In genomic region chr3:45210308-45211038, GRCh38 we compare ENCODE assay signal across 1 cellular context.
TF ChIP-seq lines count a peak whose summit lies in the region.

No MANE protein-coding gene starts in this region.

TF ChIP-seq in K562, 482 proteins besides CTCF, POLR2A, EP300 and RAD21 (continued from another document and continues in another):
- TF ChIP-seq REST (CRISPR knock-in tag; IDR thresholded peaks at IDR 0.05; ENCODE audit: low read depth) = no peak
- no peak for TF ChIP-seq ZKSCAN8 (CRISPR knock-in tag; IDR thresholded peaks at IDR 0.05)
- TF ChIP-seq CGGBP1 (CRISPR knock-in tag; IDR thresholded peaks at IDR 0.05) = no peak
- no peak for TF ChIP-seq ZNF444 (CRISPR knock-in tag; IDR thresholded peaks at IDR 0.05)
- TF ChIP-seq SMAD4 (CRISPR knock-in tag; conservative IDR thresholded peaks at IDR 0.05) = peak; percentile 43; the same call in 1 of the 2 replicates
- TF ChIP-seq GATAD2A (IDR thresholded peaks at IDR 0.05) = peak; percentile 94
- TF ChIP-seq ATF2 (CRISPR knock-in tag; IDR thresholded peaks at IDR 0.05) = no peak
- peak; percentile 74; the same call in 1 of the 2 replicates for TF ChIP-seq BRD4 (IDR thresholded peaks at IDR 0.05)
- TF ChIP-seq FUS (optimal IDR thresholded peaks at IDR 0.05; ENCODE audit: low read depth, low read length) = no peak
- TF ChIP-seq HMGN3 (IDR thresholded peaks at IDR 0.05; ENCODE audit: borderline replicate concordance, extremely low read depth, insufficient read length, low read depth, low read length) = no peak
- no peak for TF ChIP-seq KDM5B (IDR thresholded peaks at IDR 0.05; ENCODE audit: insufficient replicate concordance, low read depth, low read length)
- TF ChIP-seq CHD4 (IDR thresholded peaks at IDR 0.05; ENCODE audit: insufficient read depth, insufficient replicate concordance, low read depth, low read length, poor library complexity, severe bottlenecking) = no peak
- no peak for TF ChIP-seq SIX5 (IDR thresholded peaks at IDR 0.05; ENCODE audit: borderline replicate concordance in 1 of 2, insufficient read depth in 1 of 2, low read depth in 1 of 2, low read length in 2 of 2)
- no peak for TF ChIP-seq NR2C2 (CRISPR knock-in tag; IDR thresholded peaks at IDR 0.05)
- no peak; the same call in 1 of the 2 replicates for TF ChIP-seq NR2C2 (tag; IDR thresholded peaks at IDR 0.05)
- no peak for TF ChIP-seq ILK (tag; IDR thresholded peaks at IDR 0.05; ENCODE audit: borderline replicate concordance, low read depth)
- no peak for TF ChIP-seq GABPA (tag; conservative IDR thresholded peaks at IDR 0.05; ENCODE audit: low read depth)
- TF ChIP-seq TCF7 (IDR thresholded peaks at IDR 0.05; ENCODE audit: borderline replicate concordance) = 0 out of 2 replicates have a peak, but pooled peaks have one; percentile 51
- TF ChIP-seq SPI1 (IDR thresholded peaks at IDR 0.05; ENCODE audit: borderline replicate concordance, low read depth, low read length) = no peak
- peak; percentile 64 to 75; a peak in 3 of 4 replicates for TF ChIP-seq MAZ (CRISPR knock-in tag; conservative IDR thresholded peaks at IDR 0.05 in 1 of 2, IDR thresholded peaks at IDR 0.05 in 1 of 2)
- peak; percentile 70 for TF ChIP-seq CTBP1 (IDR thresholded peaks at IDR 0.05; ENCODE audit: borderline replicate concordance)
- TF ChIP-seq ZNF583 (CRISPR knock-in tag; IDR thresholded peaks at IDR 0.05) = 0 out of 2 replicates have a peak, but pooled peaks have one; percentile 35
- TF ChIP-seq TRIM25 (IDR thresholded peaks at IDR 0.05; ENCODE audit: borderline replicate concordance) = no peak
- peak; percentile 15; the same call in 1 of the 2 replicates for TF ChIP-seq TCF3 (CRISPR knock-in tag; IDR thresholded peaks at IDR 0.05)
- no peak for TF ChIP-seq ZNF449 (CRISPR knock-in tag; IDR thresholded peaks at IDR 0.05)
- TF ChIP-seq ZNF324 (CRISPR knock-in tag; IDR thresholded peaks at IDR 0.05) = no peak
- TF ChIP-seq THRA (IDR thresholded peaks at IDR 0.05) = no peak
- TF ChIP-seq HMBOX1 (IDR thresholded peaks at IDR 0.05) = peak; percentile 22; the same call in 1 of the 2 replicates
- TF ChIP-seq LCOR (CRISPR knock-in tag; IDR thresholded peaks at IDR 0.05) = peak; percentile 78; the same call in 1 of the 2 replicates
- no peak for TF ChIP-seq ARID3B (CRISPR knock-in tag; IDR thresholded peaks at IDR 0.05; ENCODE audit: borderline replicate concordance)
- TF ChIP-seq ZNF592 (IDR thresholded peaks at IDR 0.05) = peak; percentile 93
- peak; percentile 69 for TF ChIP-seq ZNF589 (CRISPR knock-in tag; IDR thresholded peaks at IDR 0.05; ENCODE audit: low read depth)
- TF ChIP-seq THRAP3 (IDR thresholded peaks at IDR 0.05; ENCODE audit: borderline replicate concordance) = 0 out of 2 replicates have a peak, but pooled peaks have one; percentile 47
- TF ChIP-seq ZKSCAN3 (CRISPR knock-in tag; IDR thresholded peaks at IDR 0.05) = no peak
- TF ChIP-seq AFF4 (CRISPR knock-in tag; IDR thresholded peaks at IDR 0.05) = 0 out of 2 replicates have a peak, but pooled peaks have one; percentile 28
